11 cellular contexts compared by ENCODE assay signal in the genomic region with DNA sequence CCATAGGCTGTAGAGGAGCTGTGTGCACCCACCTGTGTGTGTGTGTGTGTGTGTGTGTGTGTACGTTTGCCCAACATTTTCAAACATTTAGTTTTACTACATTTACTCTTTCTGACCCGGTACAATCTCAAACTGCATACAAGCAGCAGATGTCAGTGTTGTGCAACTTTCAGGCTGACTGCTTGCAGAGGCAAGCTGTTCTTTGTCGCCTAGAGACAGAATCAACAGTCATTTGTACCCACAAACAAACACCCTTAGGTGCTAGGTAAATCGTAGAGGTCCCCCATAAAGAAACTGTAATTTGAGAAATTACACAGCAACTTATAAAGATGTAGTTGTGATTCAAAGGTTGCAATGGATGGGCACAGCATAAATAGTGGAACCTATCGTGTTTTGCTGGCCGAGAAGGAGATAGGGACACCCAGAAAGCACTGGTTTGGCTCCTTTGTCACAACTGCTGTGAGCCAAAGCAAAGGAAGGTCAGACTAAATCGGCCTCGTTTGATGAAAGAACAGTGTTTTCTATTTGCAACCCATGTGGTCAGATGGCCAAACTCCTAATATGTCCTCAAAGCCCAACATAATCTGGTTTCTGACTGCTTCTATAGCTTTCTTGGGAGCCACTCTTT.
A peak's percentile ranks its signal among the peaks of the same experiment; 100 is the strongest.
DNase-seq lines count a peak whose midpoint lies in the region; ATAC-seq and TF ChIP-seq lines count a peak whose summit lies in the region.
"Had no signal": no experiment of that assay in that cellular context is flagged by ENCODE, and none has a peak within 500 bp of the region (broad histone marks: within the 10 kb centered on the region; RNA-seq: fewer than 3 reads in every experiment).

No MANE protein-coding gene starts in this region.

- no peaks in the 10 kb centered on the region for H3K4me1 Mint-ChIP-seq in MCF 10A (ENCODE audit: insufficient read depth, unreplicated experiment)
- H3K4me1 Mint-ChIP-seq in type B pancreatic cell (ENCODE audit: unreplicated experiment): no peaks in the 10 kb centered on the region
- H3K4me1 Mint-ChIP-seq: B cell had no signal

- H3K36me3 Mint-ChIP-seq in MCF 10A (ENCODE audit: insufficient read depth, unreplicated experiment) (no peaks in the 10 kb centered on the region), type B pancreatic cell (no peaks in the 10 kb centered on the region)

- intact Hi-C loops in MCF 10A (cut with micrococcal nuclease): loop anchor here (1.0 to 2.0 kb wide), 4 partner anchors 123 to 1442 kb away; no protein-coding TSS in a partner anchor
- intact Hi-C loops in breast epithelium (cut with DNase I; ENCODE audit: low total_unique reads): no loop called here
- intact Hi-C loops in posterior vena cava (cut with DNase I): no loop called here
- intact Hi-C loops in sigmoid colon (cut with DNase I): no loop called here

- H3K4me3 Mint-ChIP-seq in MCF 10A (ENCODE audit: unreplicated experiment) (no peak overlapping the region), type B pancreatic cell (no peak overlapping the region)
- H3K4me3 Mint-ChIP-seq: B cell; stimulated activated naive CD8-positive, alpha-beta T cell treated with anti-CD3 and anti-CD28 coated beads, Interleukin-15, Interleukin-2, amounts not matched to agents 100 ng/mL and 50 ng/mL, for 24 hours had no signal

- TF ChIP-seq CTCF in MCF 10A (IDR thresholded peaks at IDR 0.05; ENCODE audit: unreplicated experiment) (peak; percentile 12), breast epithelium (IDR thresholded peaks at IDR 0.05) (peak in 1 of 3 donors; percentile 34), RWPE2 (IDR thresholded peaks at IDR 0.05; ENCODE audit: poor library complexity, severe bottlenecking) (peak; percentile 50), type B pancreatic cell (conservative IDR thresholded peaks at IDR 0.05) (peak; percentile 75), sigmoid colon (IDR thresholded peaks at IDR 0.05) (no peak)

- H3K4me3 ChIP-seq in breast epithelium: no peak overlapping the region
- H3K4me3 ChIP-seq in RWPE2 (ENCODE audit: severe bottlenecking): no peak overlapping the region
- H3K4me3 ChIP-seq in sigmoid colon: no peak overlapping the region
- H3K4me3 ChIP-seq: K562 had no signal

- 4 to 23% methylated on average over 8 of the region's 8 CpGs for WGBS in sigmoid colon, 2 donors

- no peak overlapping the region for H3K27ac ChIP-seq in breast epithelium
- no peak overlapping the region for H3K27ac ChIP-seq in RWPE2 (ENCODE audit: poor library complexity, severe bottlenecking)
- no peak overlapping the region for H3K27ac ChIP-seq in sigmoid colon

- H3K36me3 ChIP-seq in breast epithelium (no peaks in the 10 kb centered on the region), RWPE2 (ENCODE audit: low read depth) (no peaks in the 10 kb centered on the region), sigmoid colon (no peaks in the 10 kb centered on the region)

- no peak for TF ChIP-seq EP300 in sigmoid colon (IDR thresholded peaks at IDR 0.05)

- ATAC-seq in RWPE2 (ENCODE audit: low read depth): peak; percentile 44; the same call in 1 of the 3 replicates
- no peak for ATAC-seq in GM19463 (IDR thresholded peaks at IDR 0.05; ENCODE audit: unreplicated experiment)
- ATAC-seq: K562 had no signal

- H3K9me3 ChIP-seq in breast epithelium: no peaks in the 10 kb centered on the region
- no peaks in the 10 kb centered on the region for H3K9me3 ChIP-seq in RWPE2 (ENCODE audit: severe bottlenecking)
- peaks cover 0 to 3% (median 0%) of the 10 kb centered on the region in 4 donors for H3K9me3 ChIP-seq in sigmoid colon

- BruUV-seq in MCF 10A (replicated peaks; lab: Mats Ljungman, UMichigan): no TSS peak

- H3K4me1 ChIP-seq in breast epithelium (no peaks in the 10 kb centered on the region), RWPE2 (ENCODE audit: insufficient read depth, poor library complexity, severe bottlenecking) (no peaks in the 10 kb centered on the region), sigmoid colon (no peaks in the 10 kb centered on the region)

- H3K27me3 Mint-ChIP-seq in MCF 10A (ENCODE audit: insufficient read depth, unreplicated experiment): peaks cover 88% of the 10 kb centered on the region
- H3K27me3 Mint-ChIP-seq in type B pancreatic cell: peaks cover 10% of the 10 kb centered on the region
- H3K27me3 Mint-ChIP-seq: B cell had no signal

- POLR2A ChIA-PET in MCF 10A (lab: Yijun Ruan, JAX): interaction anchor here (0.5 to 1.4 kb wide), 3 partner anchors 9 to 968 kb away, joined by 4 to 7 read pairs (median 7); no protein-coding TSS in a partner anchor

- DNase-seq in MCF 10A (ENCODE audit: unreplicated experiment): peak; percentile 31
- no peak for DNase-seq in breast epithelium (ENCODE audit: low spot score in 2 of 2)
- DNase-seq in RWPE2 (ENCODE audit: low spot score): no peak
- DNase-seq in iPS DF 4.7 (ENCODE audit: extremely low read depth, low spot score): peak; percentile 22
- no peak for DNase-seq in type B pancreatic cell (ENCODE audit: extremely low spot score, unreplicated experiment)
- DNase-seq in posterior vena cava (ENCODE audit: low spot score): no peak
- DNase-seq in sigmoid colon: no peak

- CTCF ChIA-PET in MCF 10A (lab: Yijun Ruan, JAX): interaction anchor here (0.5 to 6.0 kb wide), 28 partner anchors 10 to 1665 kb away, joined by 3 to 76 read pairs (median 4); no protein-coding TSS in a partner anchor

- TF ChIP-seq POLR2A in breast epithelium (IDR thresholded peaks at IDR 0.05): no peak
- no peak for TF ChIP-seq POLR2A in sigmoid colon (IDR thresholded peaks at IDR 0.05)

- H3K9me3 Mint-ChIP-seq in MCF 10A (ENCODE audit: unreplicated experiment) (peaks cover 7% of the 10 kb centered on the region), type B pancreatic cell (no peaks in the 10 kb centered on the region)

- H3K27me3 ChIP-seq in breast epithelium (no peaks in the 10 kb centered on the region), RWPE2 (ENCODE audit: insufficient read depth, poor library complexity, severe bottlenecking) (peaks cover 14% of the 10 kb centered on the region), sigmoid colon (no peaks in the 10 kb centered on the region)

- H3K27ac Mint-ChIP-seq in MCF 10A (ENCODE audit: low read depth, unreplicated experiment) (no peak overlapping the region), type B pancreatic cell (peak overlapping the region; percentile 14)
- H3K27ac Mint-ChIP-seq: B cell; stimulated activated naive CD8-positive, alpha-beta T cell treated with anti-CD3 and anti-CD28 coated beads, Interleukin-15, Interleukin-2, amounts not matched to agents 100 ng/mL and 50 ng/mL, for 24 hours had no signal

Comparison
In these comparisons a context has a peak if more than half of its experiments do, and no peak if none do; other contexts are left out.
1. DNase-seq: peak in MCF 10A (single experiment) and iPS DF 4.7 (single experiment); none in breast epithelium (0 of 2), RWPE2 (single experiment), type B pancreatic cell (single experiment), posterior vena cava (single experiment) and sigmoid colon (single experiment).
2. CTCF ChIP-seq: peak in MCF 10A (single experiment), RWPE2 (single experiment) and type B pancreatic cell (single experiment); none in sigmoid colon (0 of 4).